ENCODE assay signal across 19 cellular contexts in the genomic region with DNA sequence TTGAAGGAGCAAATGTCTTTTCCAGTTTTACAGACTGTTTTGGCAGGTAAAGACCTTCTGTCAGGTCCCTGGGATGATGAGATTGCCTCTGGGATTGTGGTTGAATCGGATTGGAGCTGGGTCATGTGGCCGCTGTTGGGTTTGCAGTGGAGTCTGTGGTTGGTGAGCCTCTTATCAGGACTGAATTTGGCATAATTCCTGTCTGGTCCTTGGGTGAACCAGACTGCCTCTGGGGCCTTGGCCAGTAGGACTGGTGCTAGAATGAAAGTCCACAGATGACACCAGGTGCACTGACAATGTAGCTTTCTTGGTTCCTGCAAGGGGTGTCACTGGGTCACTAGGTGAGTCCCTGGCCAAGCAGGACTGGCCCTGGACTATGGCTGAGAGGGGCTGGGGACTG.
"Had no signal": no experiment of that assay in that cellular context is flagged by ENCODE, and none has a peak within 500 bp of the region (broad histone marks: within the 10 kb centered on the region; RNA-seq: fewer than 3 reads in every experiment).

No MANE protein-coding gene starts in this region.

- H3K9ac ChIP-seq: parathyroid adenoma had no signal

- H3K27ac Mint-ChIP-seq: memory B cell; natural killer cell; progenitor cell of endocrine pancreas; stimulated activated naive B cell treated with anti-CD40 and anti-IgM and Interleukin-4, amounts not matched to agents 10 μg/mL and 1 μg/mL and 100 μg/mL, for 72 hours; stimulated activated naive CD8-positive, alpha-beta T cell treated with anti-CD3 and anti-CD28 coated beads, Interleukin-15, amount 100 ng/mL, for 72 hours had no signal

- ATAC-seq: left lobe of liver; natural killer cell; stimulated activated naive B cell treated with anti-CD40 and anti-IgM and Interleukin-4, amounts not matched to agents 10 μg/mL and 1 μg/mL and 100 μg/mL, for 72 hours; stimulated activated naive CD8-positive, alpha-beta T cell treated with anti-CD3 and anti-CD28 coated beads, Interleukin-15, amount 100 ng/mL, for 72 hours had no signal

- H3K27me3 Mint-ChIP-seq: memory B cell; progenitor cell of endocrine pancreas; stimulated activated naive B cell treated with anti-CD40 and anti-IgM and Interleukin-4, amounts not matched to agents 10 μg/mL and 1 μg/mL and 100 μg/mL, for 72 hours; stimulated activated naive CD8-positive, alpha-beta T cell treated with anti-CD3 and anti-CD28 coated beads, Interleukin-15, amount 100 ng/mL, for 72 hours had no signal

- H3K27me3 ChIP-seq: neutrophil, right lobe of liver, suprapubic skin, thyroid gland, vagina had no signal

- H3K36me3 ChIP-seq: neutrophil, right lobe of liver, suprapubic skin, thyroid gland, vagina had no signal

- H3K9me3 ChIP-seq: neutrophil, right lobe of liver, suprapubic skin, thyroid gland, vagina had no signal

- DNase-seq: dermis blood vessel endothelial cell; natural killer cell; right lobe of liver; small intestine; stimulated activated CD4-positive, alpha-beta T cell treated with anti-CD3 and anti-CD28 coated beads, Interleukin-15, amount 100 ng/mL, for 24 hours; stimulated activated CD4-positive, alpha-beta T cell treated with anti-CD3 and anti-CD28 coated beads, Interleukin-2, amount 100 ng/mL, for 48 hours; stimulated activated naive B cell treated with anti-CD40 and anti-IgM and Interleukin-4, amounts not matched to agents 10 μg/mL and 1 μg/mL and 100 μg/mL, for 72 hours; stimulated activated naive CD8-positive, alpha-beta T cell treated with anti-CD3 and anti-CD28 coated beads, Interleukin-15, amount 100 ng/mL, for 72 hours; thyroid gland; trophoblast cell had no signal

- H2AFZ ChIP-seq: parathyroid adenoma had no signal

- H3K4me1 Mint-ChIP-seq: memory B cell; natural killer cell; stimulated activated naive B cell treated with anti-CD40 and anti-IgM and Interleukin-4, amounts not matched to agents 10 μg/mL and 1 μg/mL and 100 μg/mL, for 72 hours; stimulated activated naive CD8-positive, alpha-beta T cell treated with anti-CD3 and anti-CD28 coated beads, Interleukin-15, amount 100 ng/mL, for 72 hours had no signal

- H3K27ac ChIP-seq: coronary artery, neutrophil, parathyroid adenoma, right lobe of liver, suprapubic skin, thyroid gland, vagina had no signal

- H3K36me3 Mint-ChIP-seq: memory B cell; stimulated activated naive B cell treated with anti-CD40 and anti-IgM and Interleukin-4, amounts not matched to agents 10 μg/mL and 1 μg/mL and 100 μg/mL, for 72 hours had no signal

- H3K4me1 ChIP-seq: parathyroid adenoma, right lobe of liver, suprapubic skin, thyroid gland, vagina had no signal

- H3K4me3 ChIP-seq: coronary artery, lung, right lobe of liver, suprapubic skin, thyroid gland, vagina had no signal

- H3K4me3 Mint-ChIP-seq: memory B cell; natural killer cell; stimulated activated naive B cell treated with anti-CD40 and anti-IgM and Interleukin-4, amounts not matched to agents 10 μg/mL and 1 μg/mL and 100 μg/mL, for 72 hours; stimulated activated naive CD8-positive, alpha-beta T cell treated with anti-CD3 and anti-CD28 coated beads, Interleukin-15, amount 100 ng/mL, for 72 hours had no signal
